Comparison of ENCODE assay signal across 28 cellular contexts in genomic region chr17:61986898-61987297, GRCh38.
"Had no signal": no experiment of that assay in that cellular context is flagged by ENCODE, and none has a peak within 500 bp of the region (broad histone marks: within the 10 kb centered on the region; RNA-seq: fewer than 3 reads in every experiment).

No MANE protein-coding gene starts in this region.

- H3K27ac ChIP-seq: ascending aorta, coronary artery, dorsolateral prefrontal cortex, neural progenitor cell, parathyroid adenoma, right atrium auricular region, testis, transverse colon had no signal

- H3K27me3 ChIP-seq: ascending aorta, dorsolateral prefrontal cortex, neural progenitor cell, right atrium auricular region, testis, transverse colon had no signal

- H3K4me3 Mint-ChIP-seq: activated CD4-positive, alpha-beta T cell treated with anti-CD3 and anti-CD28 coated beads for 36 hours; activated naive CD4-positive, alpha-beta T cell treated with anti-CD3 and anti-CD28 coated beads, Interleukin-2, amount 10 ng/mL, durations not matched to agents 7 days and 5 days; activated naive CD8-positive, alpha-beta T cell treated with anti-CD3 and anti-CD28 coated beads, Interleukin-2, amount 10 ng/mL, durations not matched to agents 7 days and 5 days; activated T-helper 1 cell treated with anti-CD3 and anti-CD28 coated beads, Interleukin-12 subunit alpha, Interleukin-12 subunit beta, Interleukin-2, Interleukin-4 antibody, amounts not matched to agents 30 ng/mL and 10 ng/mL and 1 ng/mL, durations not matched to agents 14 hours and 24 hours and 36 hours; brain; naive thymus-derived CD8-positive, alpha-beta T cell; neural progenitor cell had no signal

- H3K9me3 ChIP-seq: ascending aorta, right atrium auricular region, testis, transverse colon had no signal

- H3K4me1 Mint-ChIP-seq: activated CD4-positive, alpha-beta T cell treated with anti-CD3 and anti-CD28 coated beads for 36 hours; activated naive CD4-positive, alpha-beta T cell treated with anti-CD3 and anti-CD28 coated beads, Interleukin-2, amount 10 ng/mL, durations not matched to agents 7 days and 5 days; activated naive CD8-positive, alpha-beta T cell treated with anti-CD3 and anti-CD28 coated beads, Interleukin-2, amount 10 ng/mL, durations not matched to agents 7 days and 5 days; brain; neural progenitor cell had no signal

- ATAC-seq: activated CD4-positive, alpha-beta T cell treated with anti-CD3 and anti-CD28 coated beads for 36 hours; left colon; naive thymus-derived CD8-positive, alpha-beta T cell; stimulated activated naive CD8-positive, alpha-beta T cell treated with anti-CD3 and anti-CD28 coated beads, Interleukin-15, Interleukin-2, amounts not matched to agents 100 U/mL and 50 U/mL, for 24 hours had no signal

- H3K4me1 ChIP-seq: ascending aorta, neural progenitor cell, parathyroid adenoma, right atrium auricular region, testis, transverse colon had no signal

- H3K9me3 Mint-ChIP-seq: activated naive CD4-positive, alpha-beta T cell treated with anti-CD3 and anti-CD28 coated beads, Interleukin-2, amount 10 ng/mL, durations not matched to agents 7 days and 5 days; activated naive CD8-positive, alpha-beta T cell treated with anti-CD3 and anti-CD28 coated beads, Interleukin-2, amount 10 ng/mL, durations not matched to agents 7 days and 5 days; activated T-helper 1 cell treated with anti-CD3 and anti-CD28 coated beads, Interleukin-12 subunit alpha, Interleukin-12 subunit beta, Interleukin-2, Interleukin-4 antibody, amounts not matched to agents 30 ng/mL and 10 ng/mL and 1 ng/mL, durations not matched to agents 14 hours and 24 hours and 36 hours; brain; naive thymus-derived CD8-positive, alpha-beta T cell; neural progenitor cell had no signal

- H3K27ac Mint-ChIP-seq: activated CD4-positive, alpha-beta T cell treated with anti-CD3 and anti-CD28 coated beads for 36 hours; activated naive CD4-positive, alpha-beta T cell treated with anti-CD3 and anti-CD28 coated beads, Interleukin-2, amount 10 ng/mL, durations not matched to agents 7 days and 5 days; activated naive CD8-positive, alpha-beta T cell treated with anti-CD3 and anti-CD28 coated beads, Interleukin-2, amount 10 ng/mL, durations not matched to agents 7 days and 5 days; activated T-helper 1 cell treated with anti-CD3 and anti-CD28 coated beads, Interleukin-12 subunit alpha, Interleukin-12 subunit beta, Interleukin-2, Interleukin-4 antibody, amounts not matched to agents 30 ng/mL and 10 ng/mL and 1 ng/mL, durations not matched to agents 14 hours and 24 hours and 36 hours; neural progenitor cell had no signal

- DNase-seq: activated CD4-positive, alpha-beta T cell treated with anti-CD3 and anti-CD28 coated beads for 36 hours; activated CD4-positive, alpha-beta T cell treated with anti-CD3 and anti-CD28 coated beads, Interleukin-2, amount 50 U/mL, for 48 hours; activated CD4-positive, CD25-positive, alpha-beta regulatory T cell; activated CD8-positive, alpha-beta memory T cell treated with anti-CD3 and anti-CD28 coated beads for 24 hours; activated effector memory CD4-positive, alpha-beta T cell treated with anti-CD3 and anti-CD28 coated beads, Interleukin-2, amount 50 U/mL, for 16 hours; activated naive CD4-positive, alpha-beta T cell treated with anti-CD3 and anti-CD28 coated beads, Interleukin-2, amount 10 ng/mL, durations not matched to agents 7 days and 5 days; activated naive CD8-positive, alpha-beta T cell treated with anti-CD3 and anti-CD28 coated beads, Interleukin-2, amount 10 ng/mL, durations not matched to agents 7 days and 5 days; dorsolateral prefrontal cortex; effector memory CD4-positive, alpha-beta T cell; foreskin melanocyte; islet precursor cell; left colon; midbrain; naive thymus-derived CD8-positive, alpha-beta T cell; occipital lobe; stimulated activated CD4-positive, alpha-beta T cell treated with anti-CD3 and anti-CD28 coated beads, Interleukin-15, amount 100 ng/mL, for 24 hours; stimulated activated CD4-positive, alpha-beta T cell treated with anti-CD3 and anti-CD28 coated beads, Interleukin-2, amount 100 ng/mL, for 24 hours; stimulated activated naive CD8-positive, alpha-beta T cell treated with anti-CD3 and anti-CD28 coated beads, Interleukin-15, Interleukin-2, amounts not matched to agents 100 U/mL and 50 U/mL, for 24 hours; testis; transverse colon had no signal

- H3K27me3 Mint-ChIP-seq: activated CD4-positive, alpha-beta T cell treated with anti-CD3 and anti-CD28 coated beads for 36 hours; activated naive CD4-positive, alpha-beta T cell treated with anti-CD3 and anti-CD28 coated beads, Interleukin-2, amount 10 ng/mL, durations not matched to agents 7 days and 5 days; activated naive CD8-positive, alpha-beta T cell treated with anti-CD3 and anti-CD28 coated beads, Interleukin-2, amount 10 ng/mL, durations not matched to agents 7 days and 5 days; brain; naive thymus-derived CD8-positive, alpha-beta T cell had no signal

- H3K4me3 ChIP-seq: ascending aorta, coronary artery, dorsolateral prefrontal cortex, neural progenitor cell, right atrium auricular region, smooth muscle cell, testis, transverse colon had no signal
